Comparison of ENCODE assay signal across 8 cellular contexts in the genomic region with DNA sequence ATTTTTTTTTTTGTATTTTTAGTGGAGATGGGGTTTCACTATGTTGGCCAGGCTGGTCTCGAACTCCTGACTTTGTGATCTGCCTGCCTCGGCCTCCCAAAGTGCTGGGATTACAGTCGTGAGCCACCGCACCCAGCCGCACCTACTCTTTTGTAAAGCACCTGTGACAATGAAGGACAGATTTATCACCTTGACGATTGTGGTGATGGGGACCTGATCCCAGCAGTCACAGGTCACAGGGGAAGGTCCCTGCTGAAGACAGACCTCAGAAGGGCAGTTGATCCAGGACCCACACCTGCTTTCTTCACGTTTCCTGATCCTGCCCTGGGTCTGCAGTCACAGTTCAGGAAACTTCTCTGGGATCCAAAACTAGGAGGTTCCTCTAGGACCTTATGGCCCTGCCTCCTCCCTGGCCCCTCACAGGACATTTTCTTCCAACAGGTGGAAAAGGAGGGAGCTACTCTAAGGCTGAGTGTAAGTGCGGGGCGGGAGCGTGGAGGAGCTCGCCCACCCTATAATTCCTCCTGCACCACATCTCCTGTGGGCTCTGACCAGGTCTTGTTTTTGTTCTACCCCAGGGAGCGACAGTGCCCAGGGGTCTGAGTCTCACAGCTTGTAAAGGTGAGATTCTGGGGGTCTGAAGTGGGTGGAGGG. TPM values are rescaled to one million over a fixed set of nuclear protein-coding genes. Genes with fewer than 3 reads are reported as not detected.
DNase-seq lines count a peak whose midpoint lies in the region; ATAC-seq and TF ChIP-seq lines count a peak whose summit lies in the region.
"Had no signal": no experiment of that assay in that cellular context is flagged by ENCODE, and none has a peak within 500 bp of the region (broad histone marks: within the 10 kb centered on the region; RNA-seq: fewer than 3 reads in every experiment).

No MANE protein-coding gene starts in this region.

- H3K36me3 ChIP-seq in esophagus squamous epithelium = peaks cover 26 to 44% (median 37%) of the 10 kb centered on the region in 3 donors

- TF ChIP-seq CTCF in GM12865 (IDR thresholded peaks at IDR 0.05; ENCODE audit: insufficient read depth, low read depth, low read length, missing control alignments) (no peak), esophagus squamous epithelium (IDR thresholded peaks at IDR 0.05) (no peak)

- 66 to 79% methylated on average over 7 to 10 of the region's 12 CpGs for WGBS in esophagus squamous epithelium, 2 donors

- H3K9me3 ChIP-seq in esophagus squamous epithelium = no peaks in the 10 kb centered on the region

- H3K4me1 ChIP-seq in esophagus squamous epithelium = peaks cover 35 to 72% (median 46%) of the 10 kb centered on the region in 3 donors

- CTCF ChIA-PET in T-cell (lab: Charles Lee) = interaction anchor here (0.6 to 2.7 kb wide), 7 partner anchors 10 to 49 kb away, joined by 4 to 10 read pairs (median 4); no protein-coding TSS in a partner anchor

- DNase-seq in GM12865 (ENCODE audit: low read depth) (no peak), T-cell (peak in 1 of 34 experiments; percentile 10), esophagus squamous epithelium (lab: John Stamatoyannopoulos, UW) (no peak), NCI-H446 treated with DMSO at 0.1 percent for 48 hours (lab: John Stamatoyannopoulos, UW) (no peak), HUDEP-2 (lab: John Stamatoyannopoulos, UW; ENCODE audit: unreplicated experiment in 76 of 76) (no peak)
- DNase-seq in stimulated activated CD8-positive, alpha-beta memory T cell treated with anti-CD3 and anti-CD28 coated beads, Interleukin-4, amount 100 ng/mL, for 48 hours = no peak
- DNase-seq: DMS79 had no signal

- peak overlapping the region; percentile 20 to 100 (median 72) for H3K27ac ChIP-seq in esophagus squamous epithelium

- peak overlapping the region; percentile 98 to 99 for H3K27ac Mint-ChIP-seq in T-cell
- peak overlapping the region; percentile 99 for H3K27ac Mint-ChIP-seq in stimulated activated memory B cell treated with anti-CD40 and anti-IgM and Interleukin-4, amounts not matched to agents 10 μg/mL and 1 μg/mL and 100 μg/mL, for 72 hours

- no peaks in the 10 kb centered on the region for H3K27me3 ChIP-seq in esophagus squamous epithelium

- no peak for ATAC-seq in T-cell (replicated peaks in 1 of 4)
- no peak for ATAC-seq in stimulated activated memory B cell treated with anti-CD40 and anti-IgM and Interleukin-4, amounts not matched to agents 10 μg/mL and 1 μg/mL and 100 μg/mL, for 72 hours

- peak overlapping the region; percentile 98 to 99 (median 99) for H3K4me3 Mint-ChIP-seq in T-cell
- peak overlapping the region; percentile 99 for H3K4me3 Mint-ChIP-seq in stimulated activated memory B cell treated with anti-CD40 and anti-IgM and Interleukin-4, amounts not matched to agents 10 μg/mL and 1 μg/mL and 100 μg/mL, for 72 hours

- H3K4me3 ChIP-seq in GM12865 (ENCODE audit: low read depth, low read length) (peak overlapping the region; percentile 98), esophagus squamous epithelium (peak overlapping the region in 3 of 4 donors; percentile 80 to 100 (median 97))

- H3K27me3 Mint-ChIP-seq in T-cell = no peaks in the 10 kb centered on the region
- H3K27me3 Mint-ChIP-seq in stimulated activated memory B cell treated with anti-CD40 and anti-IgM and Interleukin-4, amounts not matched to agents 10 μg/mL and 1 μg/mL and 100 μg/mL, for 72 hours = no peaks in the 10 kb centered on the region

- H3K4me1 Mint-ChIP-seq in T-cell = peaks cover 67 to 86% (median 81%) of the 10 kb centered on the region in 3 donors
- peaks cover 79% of the 10 kb centered on the region for H3K4me1 Mint-ChIP-seq in stimulated activated memory B cell treated with anti-CD40 and anti-IgM and Interleukin-4, amounts not matched to agents 10 μg/mL and 1 μg/mL and 100 μg/mL, for 72 hours

- no peaks in the 10 kb centered on the region for H3K9me3 Mint-ChIP-seq in T-cell
- H3K9me3 Mint-ChIP-seq in stimulated activated memory B cell treated with anti-CD40 and anti-IgM and Interleukin-4, amounts not matched to agents 10 μg/mL and 1 μg/mL and 100 μg/mL, for 72 hours = no peaks in the 10 kb centered on the region

- H3K36me3 Mint-ChIP-seq in T-cell = peaks cover 46% of the 10 kb centered on the region
- H3K36me3 Mint-ChIP-seq in stimulated activated memory B cell treated with anti-CD40 and anti-IgM and Interleukin-4, amounts not matched to agents 10 μg/mL and 1 μg/mL and 100 μg/mL, for 72 hours = peaks cover 52% of the 10 kb centered on the region

- POLR2A ChIA-PET in T-cell (lab: Charles Lee) = interaction anchor here (0.5 to 2.0 kb wide), 9 partner anchors 8 to 777 kb away, joined by 3 to 24 read pairs (median 4); no protein-coding TSS in a partner anchor

- no peak for TF ChIP-seq POLR2A in esophagus squamous epithelium (IDR thresholded peaks at IDR 0.05)

- intact Hi-C loops in esophagus squamous epithelium (cut with DNase I) = no loop called here

RNA-seq across cellular contexts. Expression of gene HLA-E, which starts 2.8 kb away (rescaled TPM):
- total RNA-seq in T-cell (1,000 to 10,000 TPM; 1,114 to 1,417 (median 1,253) TPM), esophagus squamous epithelium (100 to 1,000 TPM; 263 to 597 (median 356) TPM)
